In the genomic region with DNA sequence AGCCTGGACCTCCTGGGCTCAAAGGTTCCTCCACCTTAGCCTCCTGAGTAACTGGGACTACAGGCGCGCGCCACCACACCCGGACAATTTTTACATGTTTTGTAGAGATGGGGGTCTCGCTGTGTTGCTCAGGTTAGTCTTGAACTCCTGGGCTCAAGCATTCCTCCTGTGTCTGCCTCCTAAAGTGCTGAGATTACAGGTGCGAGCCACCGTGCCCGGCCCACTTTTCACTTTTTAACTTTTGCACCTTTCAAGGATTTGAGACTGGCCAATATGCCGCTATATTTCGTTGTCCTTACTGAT, we compare ENCODE assay signal across 12 cellular contexts. TPM values are rescaled to one million over a fixed set of nuclear protein-coding genes. Genes with fewer than 3 reads are reported as not detected.
DNase-seq lines count a peak whose midpoint lies in the region; ATAC-seq and TF ChIP-seq lines count a peak whose summit lies in the region.
"Had no signal": no experiment of that assay in that cellular context is flagged by ENCODE, and none has a peak within 500 bp of the region (broad histone marks: within the 10 kb centered on the region; RNA-seq: fewer than 3 reads in every experiment).

No MANE protein-coding gene starts in this region.

- H3K79me2 ChIP-seq in MM.1S (ENCODE audit: low read length): peaks cover 33% of the 10 kb centered on the region

- peak overlapping the region in 1 of 3 experiments; percentile 15 for H3K27ac Mint-ChIP-seq in nephron

- H3K4me2 ChIP-seq in BLaER1: peak overlapping the region; percentile 99
- peak overlapping the region; percentile 94; the same call in 1 of the 2 replicates for H3K4me2 ChIP-seq in MM.1S (ENCODE audit: low read depth, low read length)

- peak overlapping the region; percentile 75 for H3K4me3 ChIP-seq in BLaER1
- H3K4me3 ChIP-seq in MM.1S (ENCODE audit: low read length): peak overlapping the region; percentile 91; the same call in 1 of the 2 replicates
- peak overlapping the region in 30 of 59 donors; percentile 64 to 81 (median 76) for H3K4me3 ChIP-seq in dorsolateral prefrontal cortex
- no peak overlapping the region for H3K4me3 ChIP-seq in mucosa of descending colon

- intact Hi-C loops in dorsolateral prefrontal cortex (cut with DNase I) (no loop called here), head of caudate nucleus (cut with DNase I) (loop anchor here (5.0 kb wide), 1 partner anchor 111 kb away; no protein-coding TSS in a partner anchor), mucosa of descending colon (cut with DNase I, micrococcal nuclease) (no loop called here)

- peaks cover 51% of the 10 kb centered on the region for H3K27me3 Mint-ChIP-seq in nephron (ENCODE audit: low read depth)

- peaks cover 36% of the 10 kb centered on the region for H4K20me1 ChIP-seq in BLaER1
- H4K20me1 ChIP-seq in MM.1S (ENCODE audit: insufficient read depth, low read length): no peaks in the 10 kb centered on the region; the same call in 1 of the 2 replicates

- H3K4me3 Mint-ChIP-seq in nephron: peak overlapping the region; percentile 78 to 83 (median 81)

- ATAC-seq in mucosa of descending colon: no peak

- H3K9ac ChIP-seq in BLaER1 (no peak overlapping the region), MM.1S (ENCODE audit: low read length) (peak overlapping the region; percentile 65; the same call in 1 of the 2 replicates)

- peaks cover 16% of the 10 kb centered on the region for H3K4me1 Mint-ChIP-seq in nephron

- H3K27me3 ChIP-seq in BLaER1 (peaks cover 70% of the 10 kb centered on the region), MM.1S (replicated peaks; ENCODE audit: insufficient read depth, low read length) (no peaks in the 10 kb centered on the region), dorsolateral prefrontal cortex (peaks cover 0 to 8% (median 0%) of the 10 kb centered on the region in 45 donors)

- H3F3A ChIP-seq in MM.1S (ENCODE audit: insufficient read depth, low read length): peaks cover 5% of the 10 kb centered on the region; the same call in 1 of the 2 replicates

- H3K9me2 ChIP-seq in MM.1S (replicated peaks; ENCODE audit: insufficient read depth, low read length): no peaks in the 10 kb centered on the region

- H3K4me1 ChIP-seq in BLaER1 (peaks cover 22% of the 10 kb centered on the region), MM.1S (ENCODE audit: low read length) (0 out of 2 replicates have a peak, but pooled peaks cover 6% of the 10 kb centered on the region), mucosa of descending colon (ENCODE audit: low read depth) (peaks cover 3% of the 10 kb centered on the region)

- TF ChIP-seq CTCF in MM.1S (IDR thresholded peaks at IDR 0.05; ENCODE audit: low read length) (no peak), dorsolateral prefrontal cortex (IDR thresholded peaks at IDR 0.05 in 54 of 56, conservative IDR thresholded peaks at IDR 0.05 in 2 of 56; ENCODE audit: low read depth in 1 of 56, partially characterized antibody in 56 of 56) (no peak), nephron (IDR thresholded peaks at IDR 0.05; ENCODE audit: unreplicated experiment in 3 of 3) (no peak), mucosa of descending colon (IDR thresholded peaks at IDR 0.05) (no peak)

- no peaks in the 10 kb centered on the region for H3K36me3 Mint-ChIP-seq in nephron (ENCODE audit: low read depth)

- no peaks in the 10 kb centered on the region for H3K9me3 ChIP-seq in BLaER1
- no peaks in the 10 kb centered on the region for H3K9me3 ChIP-seq in MM.1S (replicated peaks; ENCODE audit: insufficient read depth, low read length)
- no peaks in the 10 kb centered on the region for H3K9me3 ChIP-seq in mucosa of descending colon

- H3K9me3 Mint-ChIP-seq in nephron: no peaks in the 10 kb centered on the region

- no peaks in the 10 kb centered on the region for H3K36me3 ChIP-seq in BLaER1
- no peaks in the 10 kb centered on the region; the same call in 1 of the 2 replicates for H3K36me3 ChIP-seq in MM.1S (replicated peaks; ENCODE audit: insufficient read depth, low read length)
- no peaks in the 10 kb centered on the region for H3K36me3 ChIP-seq in mucosa of descending colon (ENCODE audit: low read depth)

- no peak overlapping the region for H3K27ac ChIP-seq in BLaER1
- H3K27ac ChIP-seq in MM.1S (ENCODE audit: low read length): no peak overlapping the region
- peak overlapping the region in 7 of 59 donors; percentile 62 to 88 (median 77) for H3K27ac ChIP-seq in dorsolateral prefrontal cortex

- DNase-seq in MM.1S (no peak), dorsolateral prefrontal cortex (no peak), mesenteric fat pad (ENCODE audit: low spot score) (no peak), head of caudate nucleus (no peak), mucosa of descending colon (no peak)
- DNase-seq in stimulated activated CD4-positive, alpha-beta T cell treated with anti-CD3 and anti-CD28 coated beads, Interleukin-2, amount 100 ng/mL, for 24 hours: no peak
- DNase-seq: central memory CD4-positive, alpha-beta T cell; DMS153; NCI-H1436 treated with DMSO at 0.1 percent for 48 hours had no signal

- no peak overlapping the region for H2AFZ ChIP-seq in MM.1S (ENCODE audit: low read length)

RNA-seq across cellular contexts. Expression of a gene that starts 0.8 kb away (rescaled TPM):
- total RNA-seq in dorsolateral prefrontal cortex (100 to 1,000 TPM in 1 of 120 experiments, 10 to 100 TPM in 119; 16.4 to 107 (median 32.0) TPM), mesenteric fat pad (339 TPM), mucosa of descending colon (100 to 1,000 TPM in 1 of 3 donors, 10 to 100 TPM in 2; 67.9 to 102 (median 69.6) TPM)
- total RNA-seq: T-helper 2 cell treated with Interferon-gamma antibody and Interleukin-4, amounts not matched to agents 100 ng/mL and 5 ng/mL, for 36 hours had no signal

RNA-seq across cellular contexts. Expression of a gene that starts 46.6 kb away (rescaled TPM):
- total RNA-seq in dorsolateral prefrontal cortex (under 1 TPM in 6 of 120 experiments, not detected in 114; 0.13 to 0.39 (median 0.22) TPM), mesenteric fat pad (0.58 TPM), mucosa of descending colon (100 to 1,000 TPM; 445 to 923 (median 899) TPM)
- total RNA-seq: T-helper 2 cell treated with Interferon-gamma antibody and Interleukin-4, amounts not matched to agents 100 ng/mL and 5 ng/mL, for 36 hours had no signal

Comparison
In these comparisons a context has a peak if more than half of its experiments do, and no peak if none do; other contexts are left out.
1. RNA of a gene that starts 46.6 kb away (total RNA-seq): 445 to 923 TPM in mucosa of descending colon; 0.58 TPM in mesenteric fat pad (single experiment) and 0.13 to 0.39 TPM in dorsolateral prefrontal cortex; every median in the first group is over 100 times any median in the second.